ENCODE assay signal across 1 cellular context in genomic region chr10:124547651-124548168, GRCh38.
TF ChIP-seq lines count a peak whose summit lies in the region.

No MANE protein-coding gene starts in this region.

TF ChIP-seq in K562, 482 proteins besides CTCF, POLR2A, EP300 and RAD21 (continued from another document and continues in another):
- TF ChIP-seq ZNF609 (CRISPR knock-in tag; IDR thresholded peaks at IDR 0.05; ENCODE audit: borderline replicate concordance), result no peak
- no peak for TF ChIP-seq CHD1 (IDR thresholded peaks at IDR 0.05; ENCODE audit: low read length)
- no peak for TF ChIP-seq MITF (IDR thresholded peaks at IDR 0.05)
- no peak for TF ChIP-seq MYNN (IDR thresholded peaks at IDR 0.05)
- no peak for TF ChIP-seq MYNN (CRISPR knock-in tag; IDR thresholded peaks at IDR 0.05)
- peak; percentile 49 for TF ChIP-seq CBFA2T3 (IDR thresholded peaks at IDR 0.05)
- TF ChIP-seq E2F3 (CRISPR knock-in tag; IDR thresholded peaks at IDR 0.05), result no peak
- TF ChIP-seq PHB (CRISPR knock-in tag; IDR thresholded peaks at IDR 0.05), result no peak
- TF ChIP-seq MEIS2 (IDR thresholded peaks at IDR 0.05; ENCODE audit: partially characterized antibody), result no peak
- no peak for TF ChIP-seq RREB1 (CRISPR knock-in tag; IDR thresholded peaks at IDR 0.05)
- TF ChIP-seq THRA (IDR thresholded peaks at IDR 0.05), result no peak
- peak; percentile 49; the same call in 1 of the 2 replicates for TF ChIP-seq SMAD4 (CRISPR knock-in tag; conservative IDR thresholded peaks at IDR 0.05)
- TF ChIP-seq NFE2 (IDR thresholded peaks at IDR 0.05; ENCODE audit: low read depth), result peak; percentile 88
- TF ChIP-seq FOXP1 (CRISPR knock-in tag; IDR thresholded peaks at IDR 0.05), result no peak
- TF ChIP-seq HDAC3 (IDR thresholded peaks at IDR 0.05; ENCODE audit: borderline replicate concordance, partially characterized antibody), result peak; percentile 16
- no peak for TF ChIP-seq HLTF (IDR thresholded peaks at IDR 0.05)
- TF ChIP-seq ZEB2 (IDR thresholded peaks at IDR 0.05), result peak; percentile 37; the same call in 1 of the 2 replicates
- no peak for TF ChIP-seq ARID3B (CRISPR knock-in tag; IDR thresholded peaks at IDR 0.05; ENCODE audit: borderline replicate concordance)
- TF ChIP-seq HDAC8 (tag; IDR thresholded peaks at IDR 0.05), result no peak
- no peak for TF ChIP-seq ZFX (CRISPR knock-in tag; IDR thresholded peaks at IDR 0.05)
- TF ChIP-seq PCBP1 (IDR thresholded peaks at IDR 0.05; ENCODE audit: low read depth, low read length, poor library complexity, severe bottlenecking), result no peak
- TF ChIP-seq ATF6 (CRISPR knock-in tag; IDR thresholded peaks at IDR 0.05), result no peak
- no peak for TF ChIP-seq KLF1 (tag; IDR thresholded peaks at IDR 0.05)
- no peak for TF ChIP-seq FOXP4 (CRISPR knock-in tag; IDR thresholded peaks at IDR 0.05; ENCODE audit: borderline replicate concordance)
- TF ChIP-seq MAZ (CRISPR knock-in tag; conservative IDR thresholded peaks at IDR 0.05 in 1 of 2, IDR thresholded peaks at IDR 0.05 in 1 of 2), result peak in 1 of 2 experiments; percentile 39; a peak in 1 of 4 replicates
- no peak for TF ChIP-seq ZNF121 (CRISPR knock-in tag; conservative IDR thresholded peaks at IDR 0.05)
- TF ChIP-seq ESRRB (CRISPR knock-in tag; IDR thresholded peaks at IDR 0.05; ENCODE audit: borderline replicate concordance), result no peak
- no peak for TF ChIP-seq CREBBP (IDR thresholded peaks at IDR 0.05; ENCODE audit: low read depth, low read length)
- TF ChIP-seq ATF3 (IDR thresholded peaks at IDR 0.05), result peak; percentile 89
- TF ChIP-seq ATF3 (CRISPR knock-in tag; conservative IDR thresholded peaks at IDR 0.05), result no peak
- no peak for TF ChIP-seq HMBOX1 (IDR thresholded peaks at IDR 0.05)
- TF ChIP-seq ZNF224 (CRISPR knock-in tag; IDR thresholded peaks at IDR 0.05), result no peak
- peak; percentile 36; the same call in 1 of the 2 replicates for TF ChIP-seq SPI1 (IDR thresholded peaks at IDR 0.05; ENCODE audit: borderline replicate concordance, low read depth, low read length)
- TF ChIP-seq ZNF347 (CRISPR knock-in tag; IDR thresholded peaks at IDR 0.05; ENCODE audit: low read depth), result no peak
- no peak for TF ChIP-seq MCM3 (IDR thresholded peaks at IDR 0.05)
